Comparison of ENCODE assay signal across 8 cellular contexts in genomic region chr1:212035835-212036605, GRCh38. TPM values are rescaled to one million over a fixed set of nuclear protein-coding genes. Genes with fewer than 3 reads are reported as not detected.
A peak's percentile ranks its signal among the peaks of the same experiment; 100 is the strongest.
DNase-seq lines count a peak whose midpoint lies in the region; ATAC-seq, FAIRE-seq and TF ChIP-seq lines count a peak whose summit lies in the region.

No MANE protein-coding gene starts in this region.

- peaks cover 42% of the 10 kb centered on the region for H3K4me1 Mint-ChIP-seq in stimulated activated memory B cell treated with anti-CD40 and anti-IgM and Interleukin-4, amounts not matched to agents 10 μg/mL and 1 μg/mL and 100 μg/mL, for 72 hours

- ATAC-seq in left ventricle myocardium superior (no peak), HG02943 (IDR thresholded peaks at IDR 0.05; ENCODE audit: low read depth, unreplicated experiment) (peak; percentile 9)
- ATAC-seq in stimulated activated memory B cell treated with anti-CD40 and anti-IgM and Interleukin-4, amounts not matched to agents 10 μg/mL and 1 μg/mL and 100 μg/mL, for 72 hours, result peak; percentile 2

- no peaks in the 10 kb centered on the region for H3K9me3 Mint-ChIP-seq in stimulated activated memory B cell treated with anti-CD40 and anti-IgM and Interleukin-4, amounts not matched to agents 10 μg/mL and 1 μg/mL and 100 μg/mL, for 72 hours

- no peaks in the 10 kb centered on the region for H3K9me3 ChIP-seq in right atrium auricular region
- H3K9me3 ChIP-seq in SK-N-SH, result no peaks in the 10 kb centered on the region

- H3K4me2 ChIP-seq in SK-N-SH, result peak overlapping the region; percentile 86

- no peak for TF ChIP-seq RAD21 in SK-N-SH (IDR thresholded peaks at IDR 0.05; ENCODE audit: low read length)

- H3K27ac ChIP-seq in right atrium auricular region (peak overlapping the region; percentile 87 to 89), SK-N-SH (ENCODE audit: low read depth in 2 of 2, low read length in 1 of 2) (peak overlapping the region; percentile 81 to 83)

- peaks cover 90% of the 10 kb centered on the region for H3K79me2 ChIP-seq in SK-N-SH (ENCODE audit: insufficient read depth)

- no peaks in the 10 kb centered on the region for H3K9me2 ChIP-seq in SK-N-SH

- no peak for DNase-seq in right atrium auricular region (ENCODE audit: low spot score)
- no peak for DNase-seq in left ventricle myocardium superior
- DNase-seq in SK-N-SH, result no peak
- DNase-seq in glomerular visceral epithelial cell (ENCODE audit: extremely low spot score), result peak; percentile 23
- DNase-seq in 8988T, result no peak
- no peak for DNase-seq in frontal cortex (ENCODE audit: low spot score in 2 of 2)

- peak overlapping the region; percentile 96 for H3K4me3 Mint-ChIP-seq in stimulated activated memory B cell treated with anti-CD40 and anti-IgM and Interleukin-4, amounts not matched to agents 10 μg/mL and 1 μg/mL and 100 μg/mL, for 72 hours

- CTCF ChIA-PET in SK-N-SH (lab: Yijun Ruan, JAX), result interaction anchor here (0.6 to 4.9 kb wide), 48 partner anchors 7 to 422 kb away, joined by 3 to 85 read pairs (median 5); partner anchors contain the start of genes NEK2 and PPP2R5A

- H3K36me3 Mint-ChIP-seq in stimulated activated memory B cell treated with anti-CD40 and anti-IgM and Interleukin-4, amounts not matched to agents 10 μg/mL and 1 μg/mL and 100 μg/mL, for 72 hours, result peaks cover 11% of the 10 kb centered on the region

- TF ChIP-seq CTCF in right atrium auricular region (IDR thresholded peaks at IDR 0.05), result no peak
- no peak for TF ChIP-seq CTCF in SK-N-SH (IDR thresholded peaks at IDR 0.05)

- FAIRE-seq in frontal cortex (lab: Jason Lieb, UNC), result no peak

- POLR2A ChIA-PET in SK-N-SH (lab: Yijun Ruan, JAX), result interaction anchor here (0.6 to 1.6 kb wide), 9 partner anchors 9 to 572 kb away, joined by 3 to 5 read pairs (median 3); partner anchors contain the start of genes ATF3 and NEK2

- H3K27ac Mint-ChIP-seq in stimulated activated memory B cell treated with anti-CD40 and anti-IgM and Interleukin-4, amounts not matched to agents 10 μg/mL and 1 μg/mL and 100 μg/mL, for 72 hours, result peak overlapping the region; percentile 88

- H3K27me3 ChIP-seq in right atrium auricular region, result no peaks in the 10 kb centered on the region
- H3K27me3 ChIP-seq in SK-N-SH (ENCODE audit: insufficient read depth), result no peaks in the 10 kb centered on the region

- H2AFZ ChIP-seq in SK-N-SH (ENCODE audit: low read depth), result peak overlapping the region; percentile 93

- WGBS in SK-N-SH (ENCODE audit: low lambda C conversion rate), result 1% methylated on average over 32 of the region's 32 CpGs

- H3K4me1 ChIP-seq in right atrium auricular region (peaks cover 0 to 27% of the 10 kb centered on the region in 2 donors), SK-N-SH (ENCODE audit: control insufficient read depth in 1 of 2, insufficient read depth in 2 of 2, low read depth in 1 of 2, low read length in 1 of 2) (peaks cover 13 to 24% of the 10 kb centered on the region in 2 experiments; a peak in 3 of 4 replicates)

- intact Hi-C loops in left ventricle myocardium superior (cut with micrococcal nuclease), result loop anchor here (10.0 kb wide), 1 partner anchor 419 kb away; no protein-coding TSS in a partner anchor

- peaks cover 18% of the 10 kb centered on the region for H3F3A ChIP-seq in SK-N-SH (replicated peaks; ENCODE audit: insufficient read depth)

- no peak; a peak in 1 of 4 replicates for TF ChIP-seq EP300 in SK-N-SH (IDR thresholded peaks at IDR 0.05; ENCODE audit: borderline replicate concordance in 1 of 2, low read depth in 1 of 2, low read length in 1 of 2)

- H4K20me1 ChIP-seq in SK-N-SH (ENCODE audit: insufficient read depth), result no peaks in the 10 kb centered on the region; the same call in 1 of the 2 replicates

- peak overlapping the region; percentile 87 for H3K9ac ChIP-seq in SK-N-SH

- H3K4me3 ChIP-seq in right atrium auricular region, result peak overlapping the region; percentile 62 to 67
- H3K4me3 ChIP-seq in SK-N-SH (ENCODE audit: low read depth in 2 of 2, low read length in 1 of 2), result peak overlapping the region; percentile 89 to 99

- no peaks in the 10 kb centered on the region for H3K27me3 Mint-ChIP-seq in stimulated activated memory B cell treated with anti-CD40 and anti-IgM and Interleukin-4, amounts not matched to agents 10 μg/mL and 1 μg/mL and 100 μg/mL, for 72 hours

- H3K36me3 ChIP-seq in right atrium auricular region, result no peaks in the 10 kb centered on the region
- H3K36me3 ChIP-seq in SK-N-SH (replicated peaks in 1 of 2; ENCODE audit: control insufficient read depth in 1 of 2, insufficient read depth in 2 of 2, low read length in 1 of 2), result peaks cover 0 to 12% of the 10 kb centered on the region in 2 experiments

TF ChIP-seq in SK-N-SH, 30 proteins besides CTCF, POLR2A, EP300 and RAD21:
- TF ChIP-seq MXI1 (IDR thresholded peaks at IDR 0.05; ENCODE audit: low read depth, low read length), result peak; percentile 78
- TF ChIP-seq, protein P1, sequence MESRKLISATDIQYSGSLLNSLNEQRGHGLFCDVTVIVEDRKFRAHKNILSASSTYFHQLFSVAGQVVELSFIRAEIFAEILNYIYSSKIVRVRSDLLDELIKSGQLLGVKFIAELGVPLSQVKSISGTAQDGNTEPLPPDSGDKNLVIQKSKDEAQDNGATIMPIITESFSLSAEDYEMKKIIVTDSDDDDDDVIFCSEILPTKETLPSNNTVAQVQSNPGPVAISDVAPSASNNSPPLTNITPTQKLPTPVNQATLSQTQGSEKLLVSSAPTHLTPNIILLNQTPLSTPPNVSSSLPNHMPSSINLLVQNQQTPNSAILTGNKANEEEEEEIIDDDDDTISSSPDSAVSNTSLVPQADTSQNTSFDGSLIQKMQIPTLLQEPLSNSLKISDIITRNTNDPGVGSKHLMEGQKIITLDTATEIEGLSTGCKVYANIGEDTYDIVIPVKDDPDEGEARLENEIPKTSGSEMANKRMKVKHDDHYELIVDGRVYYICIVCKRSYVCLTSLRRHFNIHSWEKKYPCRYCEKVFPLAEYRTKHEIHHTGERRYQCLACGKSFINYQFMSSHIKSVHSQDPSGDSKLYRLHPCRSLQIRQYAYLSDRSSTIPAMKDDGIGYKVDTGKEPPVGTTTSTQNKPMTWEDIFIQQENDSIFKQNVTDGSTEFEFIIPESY (IDR thresholded peaks at IDR 0.05; ENCODE audit: borderline replicate concordance, low read depth), result no peak

RNA-seq across cellular contexts. Expression of gene DTL, which starts 0.5 kb away (rescaled TPM):
- total RNA-seq in right atrium auricular region (under 1 TPM in 1 of 2 donors, not detected in 1; 0.08 TPM), left ventricle myocardium superior (0.79 TPM), frontal cortex (2.9 TPM)
- 9.3 and 12.6 TPM in 2 replicates for polyA plus RNA-seq in SK-N-SH (2012; rRNA removed)
- 7.9 and 9.3 TPM in 2 replicates for polyA plus RNA-seq in SK-N-SH (2012; cell fraction: cytosol; rRNA removed)
- polyA plus RNA-seq in SK-N-SH (2012; cell fraction: nucleus; rRNA removed), result 7.0 and 13.1 TPM in 2 replicates

RNA-seq across cellular contexts. Expression of gene INTS7, which starts 0.7 kb away (rescaled TPM):
- 1 to 10 TPM; 4.9 to 7.5 TPM for total RNA-seq in right atrium auricular region
- 10.9 TPM for total RNA-seq in left ventricle myocardium superior
- 8.7 and 11.7 TPM in 2 replicates for polyA plus RNA-seq in SK-N-SH (2012; rRNA removed)
- polyA plus RNA-seq in SK-N-SH (2012; cell fraction: cytosol; rRNA removed), result 9.1 and 10.3 TPM in 2 replicates
- polyA plus RNA-seq in SK-N-SH (2012; cell fraction: nucleus; rRNA removed), result 5.2 and 13.6 TPM in 2 replicates
- total RNA-seq in frontal cortex, result 39.9 TPM
